ENCODE assay signal across 8 cellular contexts in genomic region chrX:150982786-150983525, GRCh38. TPM values are rescaled to one million over a fixed set of nuclear protein-coding genes. Genes with fewer than 3 reads are reported as not detected.
DNase-seq lines count a peak whose midpoint lies in the region; ATAC-seq, FAIRE-seq and TF ChIP-seq lines count a peak whose summit lies in the region.

Gene HMGB3 (plus strand): TSS chrX:150983335. CDS start chrX:150985600, 2,265 bp downstream.

- H3K9me3 ChIP-seq in adipocyte (ENCODE audit: control insufficient read depth, low read length) (no peaks in the 10 kb centered on the region), left ventricle myocardium inferior (replicated peaks) (no peaks in the 10 kb centered on the region), prostate gland (no peaks in the 10 kb centered on the region)

- peak within 1 kb of the TSS; percentile 73 for H3K4me3 ChIP-seq in adipocyte (ENCODE audit: low read length)
- H3K4me3 ChIP-seq in left ventricle myocardium inferior, result peak within 1 kb of the TSS; percentile 68
- peak within 1 kb of the TSS; percentile 39 to 41 for H3K4me3 ChIP-seq in prostate gland
- H3K4me3 ChIP-seq in urinary bladder (ENCODE audit: low read depth, low read length), result peak within 1 kb of the TSS; percentile 80

- peak; percentile 98 for ATAC-seq in HG02798 (IDR thresholded peaks at IDR 0.05; ENCODE audit: poor library complexity, unreplicated experiment)

- H3K36me3 ChIP-seq in adipocyte (ENCODE audit: control insufficient read depth, insufficient read depth, low read length, severe bottlenecking), result peaks cover 4% of the 10 kb centered on the region
- no peaks in the 10 kb centered on the region for H3K36me3 ChIP-seq in left ventricle myocardium inferior
- no peaks in the 10 kb centered on the region for H3K36me3 ChIP-seq in prostate gland
- H3K36me3 ChIP-seq in urinary bladder (ENCODE audit: insufficient read depth), result no peaks in the 10 kb centered on the region

- 0% methylated on average over 1 of the region's 90 CpGs for WGBS in prostate gland
- WGBS in urinary bladder, result under 1% methylated on average over 66 of the region's 90 CpGs

- H3K4me1 ChIP-seq in adipocyte (ENCODE audit: control insufficient read depth, insufficient read depth, low read length) (no peaks in the 10 kb centered on the region), left ventricle myocardium inferior (peaks cover 5% of the 10 kb centered on the region), prostate gland (replicated peaks) (no peaks in the 10 kb centered on the region), urinary bladder (ENCODE audit: insufficient read depth) (no peaks in the 10 kb centered on the region)

- H3K27me3 ChIP-seq in adipocyte (replicated peaks; ENCODE audit: control insufficient read depth, insufficient read depth, low read length), result peaks cover 5% of the 10 kb centered on the region
- no peaks in the 10 kb centered on the region for H3K27me3 ChIP-seq in left ventricle myocardium inferior (ENCODE audit: low read depth)
- H3K27me3 ChIP-seq in prostate gland (replicated peaks; ENCODE audit: insufficient read depth), result no peaks in the 10 kb centered on the region

- intact Hi-C loops in left ventricle myocardium inferior (cut with micrococcal nuclease) (no loop called here), prostate gland (cut with DNase I) (no loop called here)

- peak within 1 kb of the TSS; percentile 40 for H3K27ac ChIP-seq in left ventricle myocardium inferior (replicated peaks)
- H3K27ac ChIP-seq in prostate gland, result peak within 1 kb of the TSS; percentile 36 to 56
- no peak within 1 kb of the TSS for H3K27ac ChIP-seq in urinary bladder (ENCODE audit: low read depth)

- TF ChIP-seq CTCF in left ventricle myocardium inferior (IDR thresholded peaks at IDR 0.05; ENCODE audit: borderline replicate concordance), result no peak
- no peak for TF ChIP-seq CTCF in prostate gland (IDR thresholded peaks at IDR 0.05)

- peak; percentile 85 for FAIRE-seq in GM12892 (lab: Jason Lieb, UNC)

- peak; percentile 39; the same call in 1 of the 2 replicates for TF ChIP-seq POLR2A in GM12892 (IDR thresholded peaks at IDR 0.05; ENCODE audit: low read depth, low read length)
- peak; percentile 72 for TF ChIP-seq POLR2A in prostate gland (IDR thresholded peaks at IDR 0.05)

- DNase-seq in GM12892 (ENCODE audit: insufficient read length) (peak; percentile 73), NCI-H1417 treated with DMSO at 0.1 percent for 48 hours (lab: John Stamatoyannopoulos, UW) (peak; percentile 58), T follicular helper cell (ENCODE audit: low read depth) (peak; percentile 70), adipocyte (ENCODE audit: low read depth) (peak; percentile 95), left ventricle myocardium inferior (peak; percentile 80), prostate gland (ENCODE audit: low spot score) (peak; percentile 83)

- peak within 1 kb of the TSS; percentile 34 for H3K9ac ChIP-seq in adipocyte (ENCODE audit: low read length)

RNA-seq across cellular contexts. Expression of gene HMGB3, which starts in this region (rescaled TPM):
- 51.6 TPM for polyA plus RNA-seq in GM12892 (2012; ENCODE audit: missing spikeins)
- total RNA-seq in left ventricle myocardium inferior (5.6 TPM), prostate gland (10 to 100 TPM in 1 of 2 donors, 1 to 10 TPM in 1; 7.5 to 11.8 TPM), urinary bladder (12.3 TPM)
- 9.9 TPM for polyA plus RNA-seq in urinary bladder
